In the genomic region with DNA sequence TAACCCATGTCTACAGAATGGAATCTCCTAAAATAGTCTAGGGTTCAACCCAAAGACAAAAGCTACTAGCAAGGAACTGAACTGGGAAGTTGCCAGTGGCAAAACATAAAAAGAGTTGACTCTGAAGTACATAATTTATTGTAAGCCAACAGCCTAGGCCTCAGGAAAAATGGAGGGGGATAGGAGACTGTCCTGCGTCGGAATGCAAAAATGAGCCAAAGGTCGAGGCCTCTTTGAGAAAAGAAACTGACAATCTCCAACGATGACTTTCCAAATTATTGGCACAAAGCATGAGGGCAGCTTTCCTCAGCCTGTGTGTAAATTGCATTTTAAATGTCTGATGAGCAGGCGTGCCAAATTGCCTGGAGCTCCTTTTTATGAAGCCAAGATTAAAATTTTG, we compare ENCODE assay signal across 11 cellular contexts. TPM values are rescaled to one million over a fixed set of nuclear protein-coding genes. Genes with fewer than 3 reads are reported as not detected.
DNase-seq lines count a peak whose midpoint lies in the region; FAIRE-seq and TF ChIP-seq lines count a peak whose summit lies in the region.
"Had no signal": no experiment of that assay in that cellular context is flagged by ENCODE, and none has a peak within 500 bp of the region (broad histone marks: within the 10 kb centered on the region; RNA-seq: fewer than 3 reads in every experiment).

No MANE protein-coding gene starts in this region.

- no peaks in the 10 kb centered on the region for H3K9me3 ChIP-seq in astrocyte (ENCODE audit: insufficient read depth, low read depth, low read length)
- H3K9me3 ChIP-seq in iPS-20b (ENCODE audit: insufficient read depth, low read depth, low read length): no peaks in the 10 kb centered on the region
- no peaks in the 10 kb centered on the region for H3K9me3 ChIP-seq in subcutaneous abdominal adipose tissue (ENCODE audit: control insufficient read depth in 5 of 5, low read length in 5 of 5)

- H3K79me2 ChIP-seq in astrocyte (ENCODE audit: insufficient read depth, low read length): peaks cover 63% of the 10 kb centered on the region

- H3K9me3 Mint-ChIP-seq in HFFc6 (no peaks in the 10 kb centered on the region), astrocyte (ENCODE audit: unreplicated experiment) (no peaks in the 10 kb centered on the region)

- H3K4me2 ChIP-seq in astrocyte (ENCODE audit: low read length): peak overlapping the region; percentile 92

- DNase-seq in HFFc6 (peak; percentile 41), astrocyte (ENCODE audit: low read depth) (peak; percentile 45), hippocampal formation (lab: John Stamatoyannopoulos, UW) (no peak), NOMO-1 (lab: John Stamatoyannopoulos, UW; ENCODE audit: unreplicated experiment in 2 of 2) (no peak), RCC 7860 (ENCODE audit: low spot score) (no peak)
- DNase-seq: activated CD8-positive, alpha-beta memory T cell treated with anti-CD3 and anti-CD28 coated beads, Interleukin-2, amount 50 U/mL, for 4 hours; central memory CD4-positive, alpha-beta T cell; GDM1 had no signal

- TF ChIP-seq CTCF in HFFc6 (IDR thresholded peaks at IDR 0.05) (no peak), astrocyte (IDR thresholded peaks at IDR 0.05; ENCODE audit: insufficient read depth, low read depth, low read length) (no peak)

- FAIRE-seq in astrocyte (lab: Jason Lieb, UNC) (peak; percentile 37), RCC 7860 (lab: Jason Lieb, UNC) (no peak)
- FAIRE-seq: small intestine had no signal

- H2AFZ ChIP-seq in astrocyte (ENCODE audit: low read depth, low read length): peak overlapping the region; percentile 16

- H3K27ac Mint-ChIP-seq in HFFc6: peak overlapping the region; percentile 98
- H3K27ac Mint-ChIP-seq in astrocyte (ENCODE audit: unreplicated experiment): peak overlapping the region; percentile 94

- H3K4me1 Mint-ChIP-seq in HFFc6 (ENCODE audit: low read depth) (peaks cover 70% of the 10 kb centered on the region), astrocyte (ENCODE audit: low read depth, unreplicated experiment) (peaks cover 21% of the 10 kb centered on the region)

- peak overlapping the region; percentile 97 for H3K27ac ChIP-seq in astrocyte (ENCODE audit: low read depth, low read length)
- H3K27ac ChIP-seq in iPS-20b (ENCODE audit: low read length): no peak overlapping the region
- H3K27ac ChIP-seq in subcutaneous abdominal adipose tissue (ENCODE audit: low read depth, low read length): peak overlapping the region; percentile 79

- H3K4me3 Mint-ChIP-seq in HFFc6 (peak overlapping the region; percentile 100), astrocyte (ENCODE audit: unreplicated experiment) (peak overlapping the region; percentile 95)

- H3K36me3 ChIP-seq in astrocyte (ENCODE audit: insufficient read depth, low read length) (no peaks in the 10 kb centered on the region), iPS-20b (ENCODE audit: insufficient read depth, low read depth, low read length) (no peaks in the 10 kb centered on the region), subcutaneous abdominal adipose tissue (ENCODE audit: control insufficient read depth in 5 of 5, insufficient read depth in 5 of 5, low read length in 5 of 5) (no peaks in the 10 kb centered on the region)

- H3K9ac ChIP-seq in astrocyte (ENCODE audit: low read length) (peak overlapping the region; percentile 99), iPS-20b (ENCODE audit: low read depth, low read length) (no peak overlapping the region), subcutaneous abdominal adipose tissue (ENCODE audit: low read length in 5 of 5) (peak overlapping the region in 3 of 5 donors; percentile 28 to 92 (median 71))

- H3K4me1 ChIP-seq in astrocyte (ENCODE audit: insufficient read depth, low read length) (peaks cover 48% of the 10 kb centered on the region), iPS-20b (ENCODE audit: insufficient read depth, low read length) (peaks cover 8% of the 10 kb centered on the region; the same call in 1 of the 2 replicates), subcutaneous abdominal adipose tissue (ENCODE audit: control insufficient read depth in 5 of 5, insufficient read depth in 5 of 5, low read length in 5 of 5) (peaks cover 3 to 81% (median 70%) of the 10 kb centered on the region in 5 donors)

- peaks cover 29% of the 10 kb centered on the region for H4K20me1 ChIP-seq in astrocyte (ENCODE audit: insufficient read depth, low read length)

- peak overlapping the region; percentile 99 for H3K4me3 ChIP-seq in astrocyte (ENCODE audit: insufficient read depth, low read depth, low read length)
- H3K4me3 ChIP-seq in iPS-20b (ENCODE audit: low read length): peak overlapping the region; percentile 83; the same call in 1 of the 2 replicates
- peak overlapping the region; percentile 72 to 98 (median 85) for H3K4me3 ChIP-seq in subcutaneous abdominal adipose tissue (ENCODE audit: low read depth in 1 of 5, low read length in 5 of 5)

- peaks cover 40% of the 10 kb centered on the region for H3K36me3 Mint-ChIP-seq in HFFc6 (ENCODE audit: low read depth)
- H3K36me3 Mint-ChIP-seq in astrocyte (ENCODE audit: low read depth, unreplicated experiment): peaks cover 3% of the 10 kb centered on the region

- H3K27me3 Mint-ChIP-seq in HFFc6 (ENCODE audit: insufficient read depth): peaks cover 14% of the 10 kb centered on the region
- peaks cover 17% of the 10 kb centered on the region for H3K27me3 Mint-ChIP-seq in astrocyte (ENCODE audit: low read depth, unreplicated experiment)

- H3K27me3 ChIP-seq in astrocyte (ENCODE audit: insufficient read depth, low read length) (peaks cover 3% of the 10 kb centered on the region), iPS-20b (ENCODE audit: insufficient read depth, low read length) (peaks cover 80% of the 10 kb centered on the region), subcutaneous abdominal adipose tissue (ENCODE audit: control insufficient read depth in 5 of 5, insufficient read depth in 4 of 5, low read length in 5 of 5) (peaks cover 0 to 11% (median 3%) of the 10 kb centered on the region in 5 donors)

RNA-seq across cellular contexts. Expression of gene COL12A1, which starts 2.1 kb away (rescaled TPM):
- total RNA-seq in HFFc6 (2021; fragmentation: NEBNext Ultra II Directional; extraction: Animal tissue kit (Norgen Biotek cat#: 25700)): 100 to 1,000 TPM; 205 to 304 (median 227) TPM
- 106 and 202 TPM in 2 replicates for total RNA-seq in astrocyte

RNA-seq across cellular contexts. Expression of gene COX7A2, which starts 39.9 kb away (rescaled TPM):
- total RNA-seq in HFFc6 (2021; fragmentation: NEBNext Ultra II Directional; extraction: Animal tissue kit (Norgen Biotek cat#: 25700)): 100 to 1,000 TPM; 473 to 536 (median 489) TPM
- 429 and 463 TPM in 2 replicates for total RNA-seq in astrocyte

Comparison
In these comparisons a context has a peak if more than half of its experiments do, and no peak if none do; other contexts are left out.
1. DNase-seq: peak in HFFc6 (single experiment) and astrocyte (single experiment); none in hippocampal formation (0 of 2), NOMO-1 (0 of 2) and RCC 7860 (single experiment).
2. Peak in every context shown above with its lines, with median percentiles within 50 percentile points of each other: H3K4me3 ChIP-seq.